In the genomic region with DNA sequence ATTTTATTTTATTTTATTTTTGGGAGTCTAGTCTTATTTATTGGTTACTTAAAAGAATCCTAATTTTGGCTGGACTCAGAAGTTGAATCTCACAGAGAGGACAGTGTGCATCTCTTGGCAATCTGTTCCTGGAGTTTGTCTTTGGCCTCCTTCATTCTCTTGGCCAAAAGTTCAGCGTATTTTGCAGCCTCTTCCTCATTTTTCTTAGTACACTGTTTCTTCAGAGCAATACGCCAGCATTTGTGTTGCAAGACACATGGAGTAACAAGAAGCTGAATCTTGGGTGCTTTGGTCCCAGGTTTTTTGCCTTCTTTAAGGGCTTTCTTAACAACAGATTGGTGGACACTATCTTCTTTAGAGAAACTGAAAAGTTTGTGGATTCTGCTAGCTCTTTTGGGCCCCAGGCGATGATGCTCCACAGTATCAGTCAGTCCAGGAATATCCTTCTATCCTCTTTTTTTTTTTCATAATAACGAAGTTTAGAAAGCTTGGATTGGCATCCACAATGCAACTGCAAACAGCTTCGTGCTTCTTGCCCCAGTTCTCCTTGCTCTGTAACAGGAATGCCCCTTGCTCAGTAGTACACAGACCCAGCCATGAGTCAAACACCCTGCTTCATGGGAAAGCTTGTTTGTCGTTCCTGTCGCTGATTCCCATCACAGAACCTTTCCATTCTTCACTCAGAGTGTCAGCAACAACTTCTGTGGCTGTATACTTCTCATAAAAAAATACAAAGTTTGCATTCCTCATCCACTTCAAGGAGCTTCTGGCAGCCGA, we compare ENCODE assay signal across 18 cellular contexts. TPM values are rescaled to one million over a fixed set of nuclear protein-coding genes. Genes with fewer than 3 reads are reported as not detected.
DNase-seq lines count a peak whose midpoint lies in the region; ATAC-seq and TF ChIP-seq lines count a peak whose summit lies in the region.
"Had no signal": no experiment of that assay in that cellular context is flagged by ENCODE, and none has a peak within 500 bp of the region (broad histone marks: within the 10 kb centered on the region; RNA-seq: fewer than 3 reads in every experiment).

No MANE protein-coding gene starts in this region.

- H3K79me2 ChIP-seq in SK-N-SH (ENCODE audit: insufficient read depth): no peaks in the 10 kb centered on the region

- H3K9me2 ChIP-seq in SK-N-SH: no peaks in the 10 kb centered on the region

- no peak for TF ChIP-seq RAD21 in SK-N-SH (IDR thresholded peaks at IDR 0.05; ENCODE audit: low read length)

- no peak overlapping the region for H3K4me2 ChIP-seq in SK-N-SH

- H3K9me3 ChIP-seq in SK-N-SH (no peaks in the 10 kb centered on the region), adipocyte (ENCODE audit: control insufficient read depth, low read length) (no peaks in the 10 kb centered on the region), upper lobe of right lung (no peaks in the 10 kb centered on the region)
- H3K9me3 ChIP-seq: psoas muscle, suprapubic skin had no signal

- H3K27ac ChIP-seq in SK-N-SH (ENCODE audit: low read depth in 2 of 2, low read length in 1 of 2): no peak overlapping the region
- no peak overlapping the region for H3K27ac ChIP-seq in upper lobe of right lung
- H3K27ac ChIP-seq: 22Rv1, psoas muscle, suprapubic skin had no signal

- peaks cover 0 to 9% of the 10 kb centered on the region in 2 experiments; a peak in 1 of 4 replicates for H3K4me1 ChIP-seq in SK-N-SH (ENCODE audit: control insufficient read depth in 1 of 2, insufficient read depth in 2 of 2, low read depth in 1 of 2, low read length in 1 of 2)
- peaks cover 25% of the 10 kb centered on the region for H3K4me1 ChIP-seq in adipocyte (ENCODE audit: control insufficient read depth, insufficient read depth, low read length)
- H3K4me1 ChIP-seq in upper lobe of right lung: peaks cover 6% of the 10 kb centered on the region
- H3K4me1 ChIP-seq: psoas muscle, suprapubic skin had no signal

- POLR2A ChIA-PET in SK-N-SH (lab: Yijun Ruan, JAX): no interaction called here

- DNase-seq in SK-N-SH (no peak), adipocyte (ENCODE audit: low read depth) (no peak), iris pigment epithelial cell (ENCODE audit: low read depth) (peak; percentile 28), upper lobe of right lung (no peak), NAMALWA (ENCODE audit: low spot score) (no peak), NCI-H187 treated with DMSO at 0.1 percent for 48 hours (lab: John Stamatoyannopoulos, UW) (no peak)
- DNase-seq: activated CD4-positive, CD25-positive, alpha-beta regulatory T cell; activated effector memory CD4-positive, alpha-beta T cell treated with anti-CD3 and anti-CD28 coated beads, Interleukin-2, amount 50 U/mL, for 16 hours; CD4-positive, alpha-beta T cell; hippocampal formation; NCI-H2081 treated with DMSO at 0.1 percent for 48 hours; psoas muscle; T-helper 2 cell had no signal

- no peaks in the 10 kb centered on the region for H3K27me3 ChIP-seq in SK-N-SH (ENCODE audit: insufficient read depth)
- H3K27me3 ChIP-seq in adipocyte (replicated peaks; ENCODE audit: control insufficient read depth, insufficient read depth, low read length): no peaks in the 10 kb centered on the region
- H3K27me3 ChIP-seq in upper lobe of right lung: no peaks in the 10 kb centered on the region
- H3K27me3 ChIP-seq: suprapubic skin had no signal

- 86% methylated on average over 8 of the region's 8 CpGs for WGBS in SK-N-SH (ENCODE audit: low lambda C conversion rate)

- TF ChIP-seq EP300 in SK-N-SH (IDR thresholded peaks at IDR 0.05; ENCODE audit: borderline replicate concordance in 1 of 2, low read depth in 1 of 2, low read length in 1 of 2): no peak

- no peaks in the 10 kb centered on the region for H3F3A ChIP-seq in SK-N-SH (replicated peaks; ENCODE audit: insufficient read depth)

- H3K36me3 ChIP-seq in SK-N-SH (replicated peaks in 1 of 2; ENCODE audit: control insufficient read depth in 1 of 2, insufficient read depth in 2 of 2, low read length in 1 of 2): no peaks in the 10 kb centered on the region
- H3K36me3 ChIP-seq in adipocyte (ENCODE audit: control insufficient read depth, insufficient read depth, low read length, severe bottlenecking): no peaks in the 10 kb centered on the region
- H3K36me3 ChIP-seq in upper lobe of right lung: no peaks in the 10 kb centered on the region
- H3K36me3 ChIP-seq: suprapubic skin had no signal

- intact Hi-C loops in upper lobe of right lung (cut with DNase I): no loop called here

- H3K9ac ChIP-seq in SK-N-SH (no peak overlapping the region), adipocyte (ENCODE audit: low read length) (peak overlapping the region; percentile 79)

- ATAC-seq in SK-N-SH treated with all-trans-retinoic acid at 6 μM for 48 hours: no peak
- peak; percentile 62 for ATAC-seq in upper lobe of right lung
- no peak for ATAC-seq in HG03039 (IDR thresholded peaks at IDR 0.05; ENCODE audit: unreplicated experiment)

- CTCF ChIA-PET in SK-N-SH (lab: Yijun Ruan, JAX): interaction anchor here (1.0 to 2.5 kb wide), 4 partner anchors 9 to 183 kb away, joined by 4 to 8 read pairs (median 6); no protein-coding TSS in a partner anchor

- no peaks in the 10 kb centered on the region for H4K20me1 ChIP-seq in SK-N-SH (ENCODE audit: insufficient read depth)

- H2AFZ ChIP-seq in SK-N-SH (ENCODE audit: low read depth): 0 out of 2 replicates have a peak overlapping the region, but pooled peaks have one; percentile 16

- no peak for TF ChIP-seq CTCF in SK-N-SH (IDR thresholded peaks at IDR 0.05)
- TF ChIP-seq CTCF in upper lobe of right lung (IDR thresholded peaks at IDR 0.05): no peak

- H3K4me3 ChIP-seq in SK-N-SH (ENCODE audit: low read depth in 2 of 2, low read length in 1 of 2) (no peak overlapping the region), adipocyte (ENCODE audit: low read length) (peak overlapping the region; percentile 68), upper lobe of right lung (no peak overlapping the region)
- H3K4me3 ChIP-seq: psoas muscle, suprapubic skin had no signal

TF ChIP-seq in SK-N-SH, 30 proteins besides CTCF, POLR2A, EP300 and RAD21 (continues in another document):
- TF ChIP-seq, protein P1, sequence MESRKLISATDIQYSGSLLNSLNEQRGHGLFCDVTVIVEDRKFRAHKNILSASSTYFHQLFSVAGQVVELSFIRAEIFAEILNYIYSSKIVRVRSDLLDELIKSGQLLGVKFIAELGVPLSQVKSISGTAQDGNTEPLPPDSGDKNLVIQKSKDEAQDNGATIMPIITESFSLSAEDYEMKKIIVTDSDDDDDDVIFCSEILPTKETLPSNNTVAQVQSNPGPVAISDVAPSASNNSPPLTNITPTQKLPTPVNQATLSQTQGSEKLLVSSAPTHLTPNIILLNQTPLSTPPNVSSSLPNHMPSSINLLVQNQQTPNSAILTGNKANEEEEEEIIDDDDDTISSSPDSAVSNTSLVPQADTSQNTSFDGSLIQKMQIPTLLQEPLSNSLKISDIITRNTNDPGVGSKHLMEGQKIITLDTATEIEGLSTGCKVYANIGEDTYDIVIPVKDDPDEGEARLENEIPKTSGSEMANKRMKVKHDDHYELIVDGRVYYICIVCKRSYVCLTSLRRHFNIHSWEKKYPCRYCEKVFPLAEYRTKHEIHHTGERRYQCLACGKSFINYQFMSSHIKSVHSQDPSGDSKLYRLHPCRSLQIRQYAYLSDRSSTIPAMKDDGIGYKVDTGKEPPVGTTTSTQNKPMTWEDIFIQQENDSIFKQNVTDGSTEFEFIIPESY (IDR thresholded peaks at IDR 0.05; ENCODE audit: borderline replicate concordance, low read depth): no peak
- TF ChIP-seq NRF1 (IDR thresholded peaks at IDR 0.05; ENCODE audit: low read depth, low read length) (no peak), GABPA (IDR thresholded peaks at IDR 0.05; ENCODE audit: low read depth) (no peak)

TF ChIP-seq in SK-N-SH treated with all-trans-retinoic acid at 6 μM for 48 hours, 23 proteins besides CTCF, POLR2A, EP300 and RAD21 (continues in another document):
- TF ChIP-seq ZNF70 (CRISPR knock-in tag; IDR thresholded peaks at IDR 0.05) (no peak), RARB (CRISPR knock-in tag; IDR thresholded peaks at IDR 0.05) (no peak), OSR1 (CRISPR knock-in tag; IDR thresholded peaks at IDR 0.05) (no peak), GLIS3 (CRISPR knock-in tag; IDR thresholded peaks at IDR 0.05) (no peak), ISL1 (CRISPR knock-in tag; IDR thresholded peaks at IDR 0.05) (no peak), CSDC2 (CRISPR knock-in tag; IDR thresholded peaks at IDR 0.05) (no peak), ZC3H10 (CRISPR knock-in tag; IDR thresholded peaks at IDR 0.05) (no peak), TCF4 (CRISPR knock-in tag; IDR thresholded peaks at IDR 0.05; ENCODE audit: borderline replicate concordance) (no peak), ZNF8 (CRISPR knock-in tag; IDR thresholded peaks at IDR 0.05) (no peak), BACH2 (CRISPR knock-in tag; IDR thresholded peaks at IDR 0.05; ENCODE audit: borderline replicate concordance) (no peak)
- TF ChIP-seq, protein P2, sequence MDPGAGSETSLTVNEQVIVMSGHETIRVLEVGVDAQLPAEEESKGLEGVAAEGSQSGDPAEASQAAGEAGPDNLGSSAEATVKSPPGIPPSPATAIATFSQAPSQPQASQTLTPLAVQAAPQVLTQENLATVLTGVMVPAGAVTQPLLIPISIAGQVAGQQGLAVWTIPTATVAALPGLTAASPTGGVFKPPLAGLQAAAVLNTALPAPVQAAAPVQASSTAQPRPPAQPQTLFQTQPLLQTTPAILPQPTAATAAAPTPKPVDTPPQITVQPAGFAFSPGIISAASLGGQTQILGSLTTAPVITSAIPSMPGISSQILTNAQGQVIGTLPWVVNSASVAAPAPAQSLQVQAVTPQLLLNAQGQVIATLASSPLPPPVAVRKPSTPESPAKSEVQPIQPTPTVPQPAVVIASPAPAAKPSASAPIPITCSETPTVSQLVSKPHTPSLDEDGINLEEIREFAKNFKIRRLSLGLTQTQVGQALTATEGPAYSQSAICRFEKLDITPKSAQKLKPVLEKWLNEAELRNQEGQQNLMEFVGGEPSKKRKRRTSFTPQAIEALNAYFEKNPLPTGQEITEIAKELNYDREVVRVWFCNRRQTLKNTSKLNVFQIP (CRISPR knock-in tag; IDR thresholded peaks at IDR 0.05; ENCODE audit: borderline replicate concordance, low read depth): no peak

RNA-seq across cellular contexts. Expression of a gene that starts 34.8 kb away (rescaled TPM):
- 0.07 and 0.11 TPM in 2 replicates for polyA plus RNA-seq in SK-N-SH (2012; rRNA removed)
- polyA plus RNA-seq in SK-N-SH (2012; cell fraction: cytosol; rRNA removed): 0.06 and 0.10 TPM in 2 replicates
- polyA plus RNA-seq in SK-N-SH (2012; cell fraction: nucleus; rRNA removed): 0.32 and 1.1 TPM in 2 replicates
- not detected for total RNA-seq in upper lobe of right lung
- total RNA-seq: astrocyte had no signal
